Comparison of ENCODE assay signal across 12 cellular contexts in the genomic region with DNA sequence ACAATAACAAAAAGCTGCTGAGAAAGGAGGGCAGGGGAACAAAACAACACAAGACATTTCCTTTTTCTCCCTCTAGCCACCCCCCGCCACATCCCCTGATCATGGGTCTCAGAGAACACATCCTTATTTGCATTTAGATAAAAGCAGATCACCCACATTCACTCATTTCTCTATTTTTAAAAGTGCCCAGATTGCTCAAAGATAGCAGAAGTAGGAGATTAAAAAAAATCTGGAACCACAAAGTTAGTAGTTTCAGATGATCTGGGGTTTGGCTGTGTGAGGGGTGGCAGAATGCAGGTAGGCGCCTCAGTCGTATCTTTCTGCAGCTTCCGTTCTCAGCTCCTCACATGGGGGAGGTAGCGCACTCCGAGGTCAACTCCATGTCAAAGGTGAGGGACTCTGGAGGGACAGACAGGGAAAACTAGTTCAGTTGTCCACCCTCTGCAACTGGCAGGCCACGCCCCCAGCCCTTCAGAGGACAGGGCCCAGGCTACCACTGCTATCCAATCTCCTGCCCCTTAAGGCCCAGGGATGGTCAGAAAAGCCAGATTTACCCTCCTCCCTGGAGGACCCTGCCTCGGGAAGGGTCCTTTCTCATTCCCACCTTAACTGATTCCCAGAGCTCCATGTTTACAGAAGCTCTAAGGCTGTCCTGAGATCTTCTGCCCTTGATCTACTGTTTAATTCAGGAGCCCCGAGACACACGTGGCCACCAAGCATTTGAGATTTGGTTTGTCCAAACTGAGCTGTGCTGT. TPM values are rescaled to one million over a fixed set of nuclear protein-coding genes. Genes with fewer than 3 reads are reported as not detected.
DNase-seq lines count a peak whose midpoint lies in the region; ATAC-seq lines count a peak whose summit lies in the region.
"Had no signal": no experiment of that assay in that cellular context is flagged by ENCODE, and none has a peak within 500 bp of the region (broad histone marks: within the 10 kb centered on the region; RNA-seq: fewer than 3 reads in every experiment).

No MANE protein-coding gene starts in this region.

- peaks cover 67% of the 10 kb centered on the region for H3K4me1 Mint-ChIP-seq in activated T-cell treated with anti-CD3 and anti-CD28 coated beads, Interleukin-2, amount 50 U/mL, for 4 hours (ENCODE audit: low read depth)
- H3K4me1 Mint-ChIP-seq in activated T-helper 2 cell treated with anti-CD3 and anti-CD28 coated beads, Interferon-gamma antibody, Interleukin-2, Interleukin-4, amounts not matched to agents 10 μg/mL and 5 μg/mL and 100 μg/mL, durations not matched to agents 14 hours and 24 hours and 36 hours (ENCODE audit: low read depth) = peaks cover 58% of the 10 kb centered on the region
- H3K4me1 Mint-ChIP-seq in stimulated activated effector memory CD8-positive, alpha-beta T cell treated with anti-CD3 and anti-CD28 coated beads, Interleukin-12 subunit alpha, Interleukin-12 subunit beta, amount 100 ng/mL, for 72 hours = peaks cover 51% of the 10 kb centered on the region

- no peak for ATAC-seq in activated T-cell treated with anti-CD3 and anti-CD28 coated beads, Interleukin-2, amount 50 U/mL, for 4 hours
- ATAC-seq in HG03571 (IDR thresholded peaks at IDR 0.05; ENCODE audit: unreplicated experiment) (peak; percentile 43), GM21367 (IDR thresholded peaks at IDR 0.05; ENCODE audit: unreplicated experiment) (no peak)
- ATAC-seq in stimulated activated effector memory CD8-positive, alpha-beta T cell treated with anti-CD3 and anti-CD28 coated beads, Interleukin-12 subunit alpha, Interleukin-12 subunit beta, amount 100 ng/mL, for 72 hours = no peak

- intact Hi-C loops in activated T-helper 2 cell treated with anti-CD3 and anti-CD28 coated beads, Interferon-gamma antibody, Interleukin-2, Interleukin-4, amounts not matched to agents 10 μg/mL and 5 μg/mL and 100 μg/mL, durations not matched to agents 14 hours and 24 hours and 36 hours (cut with micrococcal nuclease) = loop anchor here (10.0 kb wide), 1 partner anchor 209 kb away; no protein-coding TSS in a partner anchor

- no peak for DNase-seq in activated T-cell treated with anti-CD3 and anti-CD28 coated beads, Interleukin-2, amount 50 U/mL, for 4 hours
- DNase-seq in activated T-cell treated with anti-CD3 and anti-CD28 coated beads, Interleukin-2, amount 50 U/mL, for 48 hours = no peak
- no peak for DNase-seq in activated T-helper 2 cell treated with anti-CD3 and anti-CD28 coated beads, Interferon-gamma antibody, Interleukin-2, Interleukin-4, amounts not matched to agents 10 μg/mL and 5 μg/mL and 100 μg/mL, durations not matched to agents 14 hours and 24 hours and 36 hours (ENCODE audit: low spot score)
- DNase-seq in stimulated activated effector memory CD8-positive, alpha-beta T cell treated with anti-CD3 and anti-CD28 coated beads, Interleukin-12 subunit alpha, Interleukin-12 subunit beta, amount 100 ng/mL, for 72 hours (ENCODE audit: low spot score in 2 of 2) = no peak
- DNase-seq in NCI-H187 treated with DMSO at 0.1 percent for 48 hours (lab: John Stamatoyannopoulos, UW) = no peak
- DNase-seq in HPDE6-E6E7 (ENCODE audit: extremely low spot score) = no peak
- DNase-seq: GF-D8, HFFc6, NCI-H1048, NCI-H526 treated with DMSO at 0.1 percent for 48 hours had no signal

- peak overlapping the region; percentile 24 for H3K4me3 Mint-ChIP-seq in activated T-cell treated with anti-CD3 and anti-CD28 coated beads, Interleukin-2, amount 50 U/mL, for 4 hours
- no peak overlapping the region for H3K4me3 Mint-ChIP-seq in activated T-helper 2 cell treated with anti-CD3 and anti-CD28 coated beads, Interferon-gamma antibody, Interleukin-2, Interleukin-4, amounts not matched to agents 10 μg/mL and 5 μg/mL and 100 μg/mL, durations not matched to agents 14 hours and 24 hours and 36 hours (ENCODE audit: low read depth)
- H3K4me3 Mint-ChIP-seq in stimulated activated effector memory CD8-positive, alpha-beta T cell treated with anti-CD3 and anti-CD28 coated beads, Interleukin-12 subunit alpha, Interleukin-12 subunit beta, amount 100 ng/mL, for 72 hours = no peak overlapping the region
- H3K4me3 Mint-ChIP-seq: HFFc6 had no signal

- H3K9me3 Mint-ChIP-seq in activated T-cell treated with anti-CD3 and anti-CD28 coated beads, Interleukin-2, amount 50 U/mL, for 4 hours = no peaks in the 10 kb centered on the region
- H3K9me3 Mint-ChIP-seq in activated T-helper 2 cell treated with anti-CD3 and anti-CD28 coated beads, Interferon-gamma antibody, Interleukin-2, Interleukin-4, amounts not matched to agents 10 μg/mL and 5 μg/mL and 100 μg/mL, durations not matched to agents 14 hours and 24 hours and 36 hours = no peaks in the 10 kb centered on the region
- H3K9me3 Mint-ChIP-seq in stimulated activated effector memory CD8-positive, alpha-beta T cell treated with anti-CD3 and anti-CD28 coated beads, Interleukin-12 subunit alpha, Interleukin-12 subunit beta, amount 100 ng/mL, for 72 hours = no peaks in the 10 kb centered on the region
- H3K9me3 Mint-ChIP-seq: HFFc6 had no signal

- peaks cover 40% of the 10 kb centered on the region for H3K36me3 Mint-ChIP-seq in activated T-cell treated with anti-CD3 and anti-CD28 coated beads, Interleukin-2, amount 50 U/mL, for 4 hours (ENCODE audit: insufficient read depth)
- H3K36me3 Mint-ChIP-seq in activated T-helper 2 cell treated with anti-CD3 and anti-CD28 coated beads, Interferon-gamma antibody, Interleukin-2, Interleukin-4, amounts not matched to agents 10 μg/mL and 5 μg/mL and 100 μg/mL, durations not matched to agents 14 hours and 24 hours and 36 hours (ENCODE audit: low read depth) = peaks cover 88% of the 10 kb centered on the region
- H3K36me3 Mint-ChIP-seq in stimulated activated effector memory CD8-positive, alpha-beta T cell treated with anti-CD3 and anti-CD28 coated beads, Interleukin-12 subunit alpha, Interleukin-12 subunit beta, amount 100 ng/mL, for 72 hours = peaks cover 100% of the 10 kb centered on the region

- H3K27ac Mint-ChIP-seq in activated T-helper 2 cell treated with anti-CD3 and anti-CD28 coated beads, Interferon-gamma antibody, Interleukin-2, Interleukin-4, amounts not matched to agents 10 μg/mL and 5 μg/mL and 100 μg/mL, durations not matched to agents 14 hours and 24 hours and 36 hours = peak overlapping the region; percentile 24
- peak overlapping the region; percentile 88 for H3K27ac Mint-ChIP-seq in stimulated activated effector memory CD8-positive, alpha-beta T cell treated with anti-CD3 and anti-CD28 coated beads, Interleukin-12 subunit alpha, Interleukin-12 subunit beta, amount 100 ng/mL, for 72 hours
- H3K27ac Mint-ChIP-seq: HFFc6 had no signal

- H3K27me3 Mint-ChIP-seq in activated T-cell treated with anti-CD3 and anti-CD28 coated beads, Interleukin-2, amount 50 U/mL, for 4 hours (ENCODE audit: low read depth) = no peaks in the 10 kb centered on the region
- no peaks in the 10 kb centered on the region for H3K27me3 Mint-ChIP-seq in activated T-helper 2 cell treated with anti-CD3 and anti-CD28 coated beads, Interferon-gamma antibody, Interleukin-2, Interleukin-4, amounts not matched to agents 10 μg/mL and 5 μg/mL and 100 μg/mL, durations not matched to agents 14 hours and 24 hours and 36 hours (ENCODE audit: low read depth)

RNA-seq across cellular contexts. Expression of gene STAT5A, which starts 27.3 kb away (rescaled TPM):
- 100 to 1,000 TPM; 193 to 264 (median 220) TPM for total RNA-seq in activated T-cell treated with anti-CD3 and anti-CD28 coated beads, Interleukin-2, amount 50 U/mL, for 4 hours
- total RNA-seq in activated T-helper 2 cell treated with anti-CD3 and anti-CD28 coated beads, Interferon-gamma antibody, Interleukin-2, Interleukin-4, amounts not matched to agents 10 μg/mL and 5 μg/mL and 100 μg/mL, durations not matched to agents 14 hours and 24 hours and 36 hours = 288 and 302 TPM in 2 replicates

RNA-seq across cellular contexts. Expression of gene STAT5B, which starts 39.4 kb away (rescaled TPM):
- total RNA-seq in activated T-cell treated with anti-CD3 and anti-CD28 coated beads, Interleukin-2, amount 50 U/mL, for 4 hours = 10 to 100 TPM; 62.9 to 86.7 (median 71.9) TPM
- total RNA-seq in activated T-helper 2 cell treated with anti-CD3 and anti-CD28 coated beads, Interferon-gamma antibody, Interleukin-2, Interleukin-4, amounts not matched to agents 10 μg/mL and 5 μg/mL and 100 μg/mL, durations not matched to agents 14 hours and 24 hours and 36 hours = 162 and 164 TPM in 2 replicates
